25 cellular contexts compared by ENCODE assay signal in genomic region chr1:29488086-29488793, GRCh38.
"Had no signal": no experiment of that assay in that cellular context is flagged by ENCODE, and none has a peak within 500 bp of the region (broad histone marks: within the 10 kb centered on the region; RNA-seq: fewer than 3 reads in every experiment).

No MANE protein-coding gene starts in this region.

- H3K27ac ChIP-seq: ascending aorta, cardiac muscle cell, SJCRH30, SK-N-MC had no signal

- H3K4me3 ChIP-seq: ascending aorta, cardiac muscle cell, SJCRH30, SK-N-MC had no signal

- H3K36me3 ChIP-seq: ascending aorta, cardiac muscle cell, SJCRH30, WERI-Rb-1 had no signal

- H3K27me3 ChIP-seq: ascending aorta, cardiac muscle cell had no signal

- H3K4me1 ChIP-seq: ascending aorta, SJCRH30 had no signal

- H3K9me3 ChIP-seq: ascending aorta, SJCRH30 had no signal

- DNase-seq: activated CD4-positive, alpha-beta T cell treated with anti-CD3 and anti-CD28 coated beads, Interleukin-2, amount 10 ng/mL, durations not matched to agents 24 days and 14 days; activated CD4-positive, alpha-beta T cell treated with anti-CD3 and anti-CD28 coated beads, Interleukin-2, amount 50 U/mL, for 4 hours; activated CD8-positive, alpha-beta T cell treated with anti-CD3 and anti-CD28 coated beads for 36 hours; activated naive CD4-positive, alpha-beta T cell treated with anti-CD3 and anti-CD28 coated beads, Interleukin-2, amount 50 U/mL, for 16 hours; activated naive CD8-positive, alpha-beta T cell treated with anti-CD3 and anti-CD28 coated beads, Interleukin-2, amount 10 ng/mL, durations not matched to agents 7 days and 5 days; activated T-cell treated with anti-CD3 and anti-CD28 coated beads for 4 hours; activated T-cell treated with anti-CD3 and anti-CD28 coated beads, Interleukin-2, amount 50 U/mL, for 4 hours; amygdala; Karpas-422; KBM-7; NCI-H1105; NCI-H1417 treated with DMSO at 0.1 percent for 48 hours; NCI-H1694; NCI-H1930; NCI-H2081 treated with DMSO at 0.1 percent for 48 hours; NCI-H345; NCI-H524 treated with DMSO at 0.1 percent for 48 hours; SHP77; SJCRH30; T1000; WERI-Rb-1 had no signal

- ATAC-seq: activated CD8-positive, alpha-beta T cell treated with anti-CD3 and anti-CD28 coated beads for 36 hours; activated T-cell treated with anti-CD3 and anti-CD28 coated beads, Interleukin-2, amount 50 U/mL, for 4 hours; Panc1 had no signal
